In the genomic region with DNA sequence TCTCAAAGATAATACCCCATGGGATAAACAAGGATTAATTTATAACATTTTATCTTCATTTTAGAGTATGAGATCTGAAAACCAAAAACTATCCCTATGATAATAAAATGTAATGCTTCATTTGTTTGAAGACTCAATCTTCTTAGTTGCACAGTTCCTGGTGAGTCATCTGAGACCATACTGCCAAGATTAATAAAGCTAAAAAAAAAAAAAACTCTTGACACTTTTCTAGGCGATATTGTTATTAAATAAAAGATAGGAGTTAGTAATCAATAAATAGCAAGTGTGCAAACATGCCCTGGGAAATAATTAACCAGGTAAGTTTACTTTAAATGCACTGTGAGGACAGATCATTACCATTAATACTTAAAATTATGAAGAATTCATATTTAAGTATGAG, we compare ENCODE assay signal across 27 cellular contexts.
DNase-seq lines count a peak whose midpoint lies in the region; ATAC-seq, FAIRE-seq and TF ChIP-seq lines count a peak whose summit lies in the region.
"Had no signal": no experiment of that assay in that cellular context is flagged by ENCODE, and none has a peak within 500 bp of the region (broad histone marks: within the 10 kb centered on the region; RNA-seq: fewer than 3 reads in every experiment).

No MANE protein-coding gene starts in this region.

- TF ChIP-seq CTCF in fibroblast of mammary gland (conservative IDR thresholded peaks at IDR 0.05; ENCODE audit: control insufficient read depth, insufficient read depth, low read depth, low read length) (no peak), type B pancreatic cell (conservative IDR thresholded peaks at IDR 0.05) (no peak), GM13977 (IDR thresholded peaks at IDR 0.05; ENCODE audit: extremely low read depth, insufficient read depth, missing control alignments) (no peak)

- no peaks in the 10 kb centered on the region for H3K9me3 ChIP-seq in T-helper 17 cell (ENCODE audit: control insufficient read depth, low read length, poor library complexity, severe bottlenecking)
- H3K9me3 ChIP-seq: adrenal gland, prostate gland, spleen, suprapubic skin had no signal

- ATAC-seq in T-helper 17 cell = no peak
- ATAC-seq: effector memory CD8-positive, alpha-beta T cell; GM23338; left cardiac atrium had no signal

- H3K4me1 Mint-ChIP-seq in type B pancreatic cell (ENCODE audit: unreplicated experiment) = no peaks in the 10 kb centered on the region
- no peaks in the 10 kb centered on the region for H3K4me1 Mint-ChIP-seq in T-helper 17 cell
- H3K4me1 Mint-ChIP-seq: activated CD4-positive, alpha-beta T cell treated with anti-CD3 and anti-CD28 coated beads, Interleukin-2, amount 10 ng/mL, durations not matched to agents 7 days and 5 days; GM23338; neural crest cell had no signal

- no peak overlapping the region for H3K4me3 ChIP-seq in fibroblast of mammary gland (ENCODE audit: control insufficient read depth, low read depth, low read length)
- H3K4me3 ChIP-seq: adrenal gland, GM23338, prostate gland, spleen, suprapubic skin had no signal

- H3K36me3 Mint-ChIP-seq in type B pancreatic cell (no peaks in the 10 kb centered on the region), T-helper 17 cell (ENCODE audit: low read depth) (peaks cover 2% of the 10 kb centered on the region)
- H3K36me3 Mint-ChIP-seq: CD4-positive, alpha-beta memory T cell had no signal

- peak; percentile 4 for DNase-seq in Caki2 (ENCODE audit: low read depth)
- no peak for DNase-seq in RCC 7860 (ENCODE audit: low spot score)
- DNase-seq in fibroblast of mammary gland (ENCODE audit: low read depth) = peak; percentile 47
- DNase-seq in myocyte (ENCODE audit: low read depth) = peak; percentile 6
- no peak for DNase-seq in type B pancreatic cell (ENCODE audit: extremely low spot score, unreplicated experiment)
- DNase-seq in T-helper 17 cell = no peak
- DNase-seq in GM13977 (ENCODE audit: low spot score) = no peak
- no peak for DNase-seq in superior temporal gyrus (ENCODE audit: extremely low spot score)
- DNase-seq: activated CD4-positive, alpha-beta T cell treated with anti-CD3 and anti-CD28 coated beads, Interleukin-2, amount 10 ng/mL, durations not matched to agents 7 days and 5 days; activated CD8-positive, alpha-beta memory T cell treated with anti-CD3 and anti-CD28 coated beads, Interleukin-2, amount 50 U/mL, for 4 hours; activated effector memory CD4-positive, alpha-beta T cell treated with anti-CD3 and anti-CD28 coated beads, Interleukin-2, amount 50 U/mL, for 16 hours; adrenal gland; CD4-positive, alpha-beta memory T cell; cerebellar nuclear complex; DMS79 treated with DMSO at 0.1 percent for 48 hours; effector memory CD8-positive, alpha-beta T cell; KG1; left cardiac atrium; NCI-H1092 treated with DMSO at 0.1 percent for 48 hours; NCI-H2081 treated with DMSO at 0.1 percent for 48 hours; NCI-H510A; spleen; SW 1271 had no signal

- no peaks in the 10 kb centered on the region for H3K9me3 Mint-ChIP-seq in type B pancreatic cell
- H3K9me3 Mint-ChIP-seq: activated CD4-positive, alpha-beta T cell treated with anti-CD3 and anti-CD28 coated beads, Interleukin-2, amount 10 ng/mL, durations not matched to agents 7 days and 5 days; CD4-positive, alpha-beta memory T cell; effector memory CD8-positive, alpha-beta T cell; GM23338; neural crest cell had no signal

- peak; percentile 86 for FAIRE-seq in RCC 7860 (lab: Jason Lieb, UNC)

- H3K27ac Mint-ChIP-seq in type B pancreatic cell (no peak overlapping the region), T-helper 17 cell (no peak overlapping the region)
- H3K27ac Mint-ChIP-seq: activated CD4-positive, alpha-beta T cell treated with anti-CD3 and anti-CD28 coated beads, Interleukin-2, amount 10 ng/mL, durations not matched to agents 7 days and 5 days; CD4-positive, alpha-beta memory T cell; effector memory CD8-positive, alpha-beta T cell; GM23338 had no signal

- in situ Hi-C loops in Caki2 (cut with HindIII; ENCODE audit: low pct_unique_long_range_greater_than_20kb, low sequenced_read_pairs) (no loop called here), GM13977 (cut with MboI; ENCODE audit: low pct_unique_long_range_greater_than_20kb, low sequenced_read_pairs, unreplicated experiment) (no loop called here)

- H3K4me3 Mint-ChIP-seq in type B pancreatic cell = no peak overlapping the region
- no peak overlapping the region for H3K4me3 Mint-ChIP-seq in T-helper 17 cell
- H3K4me3 Mint-ChIP-seq: activated CD4-positive, alpha-beta T cell treated with anti-CD3 and anti-CD28 coated beads, Interleukin-2, amount 10 ng/mL, durations not matched to agents 7 days and 5 days; CD4-positive, alpha-beta memory T cell; effector memory CD8-positive, alpha-beta T cell; GM23338; neural crest cell had no signal

- H3K27me3 Mint-ChIP-seq in type B pancreatic cell (no peaks in the 10 kb centered on the region), T-helper 17 cell (no peaks in the 10 kb centered on the region)
- H3K27me3 Mint-ChIP-seq: activated CD4-positive, alpha-beta T cell treated with anti-CD3 and anti-CD28 coated beads, Interleukin-2, amount 10 ng/mL, durations not matched to agents 7 days and 5 days; CD4-positive, alpha-beta memory T cell; effector memory CD8-positive, alpha-beta T cell had no signal

Comparison
In these comparisons a context has a peak if more than half of its experiments do, and no peak if none do; other contexts are left out.
1. DNase-seq: peak in Caki2 (single experiment), fibroblast of mammary gland (single experiment) and myocyte (single experiment); none in RCC 7860 (single experiment), type B pancreatic cell (single experiment), T-helper 17 cell (0 of 3), GM13977 (single experiment) and superior temporal gyrus (single experiment).